Comparison of ENCODE assay signal across 19 cellular contexts in genomic region chr16:1080801-1081733, GRCh38. TPM values are rescaled to one million over a fixed set of nuclear protein-coding genes. Genes with fewer than 3 reads are reported as not detected.
"Had no signal": no experiment of that assay in that cellular context is flagged by ENCODE, and none has a peak within 500 bp of the region (broad histone marks: within the 10 kb centered on the region; RNA-seq: fewer than 3 reads in every experiment).

No MANE protein-coding gene starts in this region.

- DNase-seq: activated CD4-positive, alpha-beta T cell treated with anti-CD3 and anti-CD28 coated beads for 48 hours; activated naive CD4-positive, alpha-beta T cell treated with Interleukin-2 at 50 U/mL for 16 hours; caudate nucleus; colonic mucosa; effector CD4-positive, alpha-beta T cell; left cardiac atrium; mucosa of descending colon; natural killer cell; right lobe of liver; spleen; stimulated activated CD4-positive, alpha-beta T cell treated with anti-CD3 and anti-CD28 coated beads, Interleukin-1b, Interleukin-23, amount 100 ng/mL, for 48 hours; stimulated activated naive B cell treated with anti-CD40 and anti-IgM and Interleukin-4, amounts not matched to agents 10 μg/mL and 1 μg/mL and 100 μg/mL, for 72 hours; T-cell had no signal

- H3K4me1 ChIP-seq: spleen had no signal

- H3K4me3 ChIP-seq: colonic mucosa, gastroesophageal sphincter, hepatocyte, mucosa of descending colon, prostate gland, right lobe of liver, spleen, upper lobe of left lung had no signal

- H3K27me3 ChIP-seq: hepatocyte, right lobe of liver had no signal

- H3K36me3 ChIP-seq: colonic mucosa, gastroesophageal sphincter, prostate gland, right lobe of liver, spleen, upper lobe of left lung had no signal

- H3K27ac ChIP-seq: colonic mucosa, gastroesophageal sphincter, hepatocyte, prostate gland, right lobe of liver, spleen, upper lobe of left lung had no signal

- ATAC-seq: gastroesophageal sphincter; left cardiac atrium; mucosa of descending colon; natural killer cell; stimulated activated naive B cell treated with anti-CD40 and anti-IgM and Interleukin-4, amounts not matched to agents 10 μg/mL and 1 μg/mL and 100 μg/mL, for 72 hours; T-cell had no signal

- H3K9me3 ChIP-seq: colonic mucosa, prostate gland, right lobe of liver had no signal

RNA-seq across cellular contexts. Expression of gene SSTR5, which starts 8.5 kb away (rescaled TPM):
- total RNA-seq: gastroesophageal sphincter, mucosa of descending colon, natural killer cell, right lobe of liver, spleen, T-cell, upper lobe of left lung had no signal

RNA-seq across cellular contexts. Expression of gene C1QTNF8, which starts 15.0 kb away (rescaled TPM):
- total RNA-seq: colonic mucosa, gastroesophageal sphincter, hepatocyte, left cardiac atrium, lung microvascular endothelial cell, mucosa of descending colon, natural killer cell, omental fat pad, right lobe of liver, spleen, T-cell had no signal
